8 cellular contexts compared by ENCODE assay signal in genomic region chr12:123232472-123232806, GRCh38. TPM values are rescaled to one million over a fixed set of nuclear protein-coding genes. Genes with fewer than 3 reads are reported as not detected.
DNase-seq lines count a peak whose midpoint lies in the region; ATAC-seq, FAIRE-seq and TF ChIP-seq lines count a peak whose summit lies in the region.

No MANE protein-coding gene starts in this region.

- WGBS in adrenal gland, 4 donors, result 0 to 1% (median 0%) methylated on average over 15 of the region's 15 CpGs

- peaks cover 41% of the 10 kb centered on the region for H3K79me2 ChIP-seq in keratinocyte (ENCODE audit: control insufficient read depth, insufficient read depth, low read length)

- no peaks in the 10 kb centered on the region for H3K27me3 Mint-ChIP-seq in activated naive CD4-positive, alpha-beta T cell treated with anti-CD3 and anti-CD28 coated beads, Interleukin-2, amount 50 U/mL, for 24 hours

- H3K36me3 ChIP-seq in adrenal gland (replicated peaks in 1 of 2) (no peaks in the 10 kb centered on the region), keratinocyte (ENCODE audit: control insufficient read depth in 2 of 2, extremely low read depth in 1 of 2, insufficient read depth in 2 of 2, low read length in 2 of 2) (peaks cover 3 to 9% of the 10 kb centered on the region in 2 experiments)

- peaks cover 2% of the 10 kb centered on the region for H3K36me3 Mint-ChIP-seq in activated naive CD4-positive, alpha-beta T cell treated with anti-CD3 and anti-CD28 coated beads, Interleukin-2, amount 50 U/mL, for 24 hours

- no peaks in the 10 kb centered on the region for H4K20me1 ChIP-seq in keratinocyte (ENCODE audit: control insufficient read depth, extremely low read depth, insufficient read depth, low read length)

- peak overlapping the region in 3 of 4 donors; percentile 46 to 79 (median 65) for H3K4me3 ChIP-seq in adrenal gland
- H3K4me3 ChIP-seq in keratinocyte (ENCODE audit: control insufficient read depth in 2 of 3, extremely low read depth in 1 of 3, insufficient read depth in 2 of 3, low read depth in 1 of 3, low read length in 3 of 3), result peak overlapping the region; percentile 66 to 98 (median 97)

- intact Hi-C loops in adrenal gland (cut with DNase I), result no loop called here

- peak overlapping the region; percentile 95 for H2AFZ ChIP-seq in keratinocyte (ENCODE audit: control insufficient read depth, low read length)

- peak overlapping the region; percentile 85 for H3K9ac ChIP-seq in keratinocyte (ENCODE audit: control insufficient read depth, extremely low read depth, insufficient read depth, low read length)

- no peaks in the 10 kb centered on the region for H3K9me3 Mint-ChIP-seq in activated naive CD4-positive, alpha-beta T cell treated with anti-CD3 and anti-CD28 coated beads, Interleukin-2, amount 50 U/mL, for 24 hours

- H3K9me1 ChIP-seq in keratinocyte (ENCODE audit: control insufficient read depth, extremely low read depth, insufficient read depth, low read length), result no peaks in the 10 kb centered on the region

- ATAC-seq in HG03097 (IDR thresholded peaks at IDR 0.05; ENCODE audit: low FRiP score, unreplicated experiment), result no peak

- H3K27me3 ChIP-seq in adrenal gland (no peaks in the 10 kb centered on the region), keratinocyte (ENCODE audit: control insufficient read depth, extremely low read depth, insufficient read depth, low read length) (no peaks in the 10 kb centered on the region)

- dilution Hi-C loops in keratinocyte (cut with MboI; ENCODE audit: extremely low pct_ligation_motif_present, low sequenced_read_pairs), result no loop called here

- TF ChIP-seq CTCF in adrenal gland (IDR thresholded peaks at IDR 0.05) (no peak), keratinocyte (optimal IDR thresholded peaks at IDR 0.05 in 1 of 3, IDR thresholded peaks at IDR 0.05 in 1 of 3, conservative IDR thresholded peaks at IDR 0.05 in 1 of 3; ENCODE audit: extremely low read depth in 1 of 3, insufficient read depth in 2 of 3, low read length in 3 of 3) (no peak)

- FAIRE-seq in keratinocyte (lab: Jason Lieb, UNC), result no peak

- no peaks in the 10 kb centered on the region for H3K9me3 ChIP-seq in adrenal gland (replicated peaks in 1 of 3)
- H3K9me3 ChIP-seq in keratinocyte (ENCODE audit: control insufficient read depth, low read depth, low read length), result no peaks in the 10 kb centered on the region

- H3K4me1 Mint-ChIP-seq in activated naive CD4-positive, alpha-beta T cell treated with anti-CD3 and anti-CD28 coated beads, Interleukin-2, amount 50 U/mL, for 24 hours, result peaks cover 85% of the 10 kb centered on the region

- DNase-seq in activated naive CD4-positive, alpha-beta T cell (lab: John Stamatoyannopoulos, UW), result no peak
- no peak for DNase-seq in adrenal gland
- no peak for DNase-seq in keratinocyte (ENCODE audit: low read depth, low spot score)
- DNase-seq in DMS 273 treated with DMSO at 0.1 percent for 48 hours (lab: John Stamatoyannopoulos, UW), result no peak
- no peak for DNase-seq in ecto neural progenitor cell (ENCODE audit: low spot score)

- H3K4me1 ChIP-seq in adrenal gland (replicated peaks in 1 of 2) (peaks cover 8 to 38% of the 10 kb centered on the region in 2 donors), keratinocyte (ENCODE audit: control insufficient read depth, extremely low read depth, insufficient read depth, low read length) (peaks cover 19% of the 10 kb centered on the region)

- TF ChIP-seq POLR2A in adrenal gland (IDR thresholded peaks at IDR 0.05), result no peak

- H3K27ac Mint-ChIP-seq in activated naive CD4-positive, alpha-beta T cell treated with anti-CD3 and anti-CD28 coated beads, Interleukin-2, amount 50 U/mL, for 24 hours, result peak overlapping the region; percentile 99

- H3K27ac ChIP-seq in adrenal gland, result peak overlapping the region; percentile 86 to 96 (median 91)
- H3K27ac ChIP-seq in keratinocyte (ENCODE audit: control insufficient read depth, insufficient read depth, low read length), result peak overlapping the region; percentile 76
- peak overlapping the region; percentile 89 for H3K27ac ChIP-seq in temporal lobe (ENCODE audit: low read depth, low read length)

- H3K4me3 Mint-ChIP-seq in activated naive CD4-positive, alpha-beta T cell treated with anti-CD3 and anti-CD28 coated beads, Interleukin-2, amount 50 U/mL, for 24 hours, result peak overlapping the region; percentile 100

- H3K4me2 ChIP-seq in keratinocyte (ENCODE audit: control insufficient read depth, extremely low read depth, insufficient read depth, low read depth, low read length), result peak overlapping the region; percentile 90

RNA-seq across cellular contexts. Expression of gene MPHOSPH9, which starts 0.5 kb away (rescaled TPM):
- 10 to 100 TPM; 20.4 to 61.7 (median 26.7) TPM for total RNA-seq in adrenal gland
- 10 to 100 TPM; 11.7 to 16.5 (median 16.2) TPM for polyA plus RNA-seq in adrenal gland
- polyA plus RNA-seq in keratinocyte, result 4.7 to 10.7 TPM (median 6.7 TPM) in 3 replicates
- 4.4 TPM for polyA plus RNA-seq in keratinocyte (2011; ENCODE audit: low read depth)
- polyA plus RNA-seq in keratinocyte (2011; cell fraction: cytosol; rRNA removed), result 3.6 and 6.4 TPM in 2 replicates
- 11.8 and 14.3 TPM in 2 replicates for polyA plus RNA-seq in keratinocyte (2011; cell fraction: nucleus; rRNA removed)
- 3.0 and 7.4 TPM in 2 replicates for polyA plus RNA-seq in keratinocyte (2012; ENCODE audit: low replicate concordance)
- 4.3 to 20.2 TPM (median 5.9 TPM) in 3 replicates for polyA minus RNA-seq in keratinocyte
- 8.4 TPM for polyA minus RNA-seq in keratinocyte (2011; cell fraction: cytosol; rRNA and poly(A)+ RNA removed)
- 10.1 and 18.2 TPM in 2 replicates for polyA minus RNA-seq in keratinocyte (2011; cell fraction: nucleus; rRNA and poly(A)+ RNA removed)
- 65.4 TPM for total RNA-seq in temporal lobe

RNA-seq across cellular contexts. Expression of gene MTRFR, which starts 0.8 kb away (rescaled TPM):
- total RNA-seq in adrenal gland (10 to 100 TPM; 12.2 to 18.6 (median 13.7) TPM), temporal lobe (11.1 TPM)
- polyA plus RNA-seq in adrenal gland (10 to 100 TPM; 15.8 to 23.3 (median 20.1) TPM), keratinocyte (6.9 to 12.3 TPM (median 8.5 TPM) in 3 replicates)
- 16.4 TPM for polyA plus RNA-seq in keratinocyte (2011; ENCODE audit: low read depth)
- 6.4 and 7.6 TPM in 2 replicates for polyA plus RNA-seq in keratinocyte (2011; cell fraction: cytosol; rRNA removed)
- polyA plus RNA-seq in keratinocyte (2011; cell fraction: nucleus; rRNA removed), result 7.9 and 8.6 TPM in 2 replicates
- polyA plus RNA-seq in keratinocyte (2012; ENCODE audit: low replicate concordance), result 8.7 and 13.4 TPM in 2 replicates
- polyA minus RNA-seq in keratinocyte, result 8.6 to 12.4 TPM (median 10.5 TPM) in 3 replicates
- 8.4 TPM for polyA minus RNA-seq in keratinocyte (2011; cell fraction: cytosol; rRNA and poly(A)+ RNA removed)
- 7.4 and 8.8 TPM in 2 replicates for polyA minus RNA-seq in keratinocyte (2011; cell fraction: nucleus; rRNA and poly(A)+ RNA removed)

RNA-seq across cellular contexts. Expression of gene CDK2AP1, which starts 39.2 kb away (rescaled TPM):
- total RNA-seq in adrenal gland, result 100 to 1,000 TPM in 3 of 8 donors, 10 to 100 TPM in 5; 69.9 to 130 (median 91.5) TPM
- 100 to 1,000 TPM; 139 to 202 (median 196) TPM for polyA plus RNA-seq in adrenal gland
- polyA plus RNA-seq in keratinocyte, result 174 to 294 TPM (median 210 TPM) in 3 replicates
- 30.4 TPM for polyA plus RNA-seq in keratinocyte (2011; ENCODE audit: low read depth)
- 206 and 358 TPM in 2 replicates for polyA plus RNA-seq in keratinocyte (2011; cell fraction: cytosol; rRNA removed)
- polyA plus RNA-seq in keratinocyte (2011; cell fraction: nucleus; rRNA removed), result 41.7 and 63.8 TPM in 2 replicates
- 57.8 and 153 TPM in 2 replicates for polyA plus RNA-seq in keratinocyte (2012; ENCODE audit: low replicate concordance)
- polyA minus RNA-seq in keratinocyte, result 95.1 to 122 TPM (median 95.3 TPM) in 3 replicates
- polyA minus RNA-seq in keratinocyte (2011; cell fraction: cytosol; rRNA and poly(A)+ RNA removed), result 136 TPM
- 20.0 and 26.1 TPM in 2 replicates for polyA minus RNA-seq in keratinocyte (2011; cell fraction: nucleus; rRNA and poly(A)+ RNA removed)
- total RNA-seq in temporal lobe, result 67.6 TPM
